ENCODE assay signal across 24 cellular contexts in genomic region chr2:2671826-2672225, GRCh38.
"Had no signal": no experiment of that assay in that cellular context is flagged by ENCODE, and none has a peak within 500 bp of the region (broad histone marks: within the 10 kb centered on the region; RNA-seq: fewer than 3 reads in every experiment).

No MANE protein-coding gene starts in this region.

- H3K36me3 ChIP-seq: esophagus squamous epithelium, gastroesophageal sphincter, heart right ventricle, left lung, lower lobe of right lung had no signal

- H3K9me3 ChIP-seq: esophagus squamous epithelium, gastroesophageal sphincter, heart right ventricle, left lung, lower lobe of right lung had no signal

- FAIRE-seq: colon, endometrium, frontal cortex, islet of Langerhans, keratinocyte had no signal

- H3K27ac ChIP-seq: coronary artery, dorsolateral prefrontal cortex, epithelial cell of prostate, esophagus squamous epithelium, gastroesophageal sphincter, heart right ventricle, left lung, lower lobe of right lung had no signal

- H3K27me3 ChIP-seq: dorsolateral prefrontal cortex, esophagus squamous epithelium, gastroesophageal sphincter, left lung had no signal

- H3K4me3 ChIP-seq: coronary artery, dorsolateral prefrontal cortex, esophagus squamous epithelium, gastroesophageal sphincter, heart right ventricle, left lung, lower lobe of right lung had no signal

- ATAC-seq: effector memory CD8-positive, alpha-beta T cell; esophagus mucosa; gastroesophageal sphincter; heart right ventricle; left cardiac atrium; left lung; left ventricle myocardium superior; lower lobe of right lung had no signal

- H3K4me1 ChIP-seq: esophagus squamous epithelium, gastroesophageal sphincter, heart right ventricle, left lung, lower lobe of right lung had no signal

- DNase-seq: dermis blood vessel endothelial cell; dorsolateral prefrontal cortex; effector CD4-positive, alpha-beta T cell; effector memory CD8-positive, alpha-beta T cell; erythroblast; esophagus squamous epithelium; foreskin fibroblast; glutamatergic neuron; heart right ventricle; hippocampal formation; left cardiac atrium; left lung; left ventricle myocardium superior; lower lobe of right lung; mesenchymal stem cell had no signal
